14 cellular contexts compared by ENCODE assay signal in the genomic region with DNA sequence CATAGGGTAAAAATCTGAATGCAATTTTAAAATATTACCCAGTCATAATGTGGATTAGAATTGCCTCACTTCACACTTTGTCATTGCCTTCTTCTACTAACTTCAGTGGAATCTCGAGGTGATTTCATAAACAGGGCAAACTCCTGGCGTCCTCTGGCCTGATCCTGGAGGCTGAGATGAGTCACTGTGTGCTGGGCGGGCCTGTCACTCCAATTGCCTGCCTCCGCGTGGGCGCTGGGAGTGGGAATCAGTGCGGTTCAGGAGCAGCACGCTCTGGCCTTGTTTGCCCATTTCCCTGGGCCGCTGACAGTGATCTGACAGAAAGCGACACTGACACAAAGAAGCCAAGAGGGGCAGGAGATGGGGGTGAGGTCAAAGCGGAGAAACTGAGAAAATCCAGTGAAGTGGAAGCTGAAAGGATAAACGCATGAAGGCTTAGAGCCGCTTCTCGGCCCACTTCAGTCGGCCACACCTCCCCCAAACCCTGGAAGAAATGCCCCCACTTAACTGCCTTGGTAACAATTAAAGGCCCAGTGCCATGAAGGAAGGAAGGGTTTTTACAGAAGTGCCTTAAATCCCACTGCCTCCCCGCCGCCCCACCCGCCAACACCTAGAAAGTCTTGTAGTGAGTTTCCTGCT. TPM values are rescaled to one million over a fixed set of nuclear protein-coding genes. Genes with fewer than 3 reads are reported as not detected.
DNase-seq lines count a peak whose midpoint lies in the region; ATAC-seq and TF ChIP-seq lines count a peak whose summit lies in the region.
"Had no signal": no experiment of that assay in that cellular context is flagged by ENCODE, and none has a peak within 500 bp of the region (broad histone marks: within the 10 kb centered on the region; RNA-seq: fewer than 3 reads in every experiment).

No MANE protein-coding gene starts in this region.

- no peak overlapping the region for H2AFZ ChIP-seq in PC-3 (ENCODE audit: low read length)

- DNase-seq in EL (peak; percentile 76), PC-3 (peak; percentile 31), ecto neural progenitor cell (ENCODE audit: low spot score) (peak; percentile 83), omental fat pad (ENCODE audit: low spot score) (no peak), GM03348 (ENCODE audit: low spot score) (no peak), endothelial cell (ENCODE audit: low spot score) (no peak), NCI-H2029 (lab: John Stamatoyannopoulos, UW) (no peak)
- DNase-seq in stimulated activated naive CD4-positive, alpha-beta T cell (lab: John Stamatoyannopoulos, UW) = no peak
- DNase-seq: activated T-cell treated with anti-CD3 and anti-CD28 coated beads, Interleukin-2, amount 50 U/mL, for 1 hour; left colon; NCI-H187 treated with DMSO at 0.1 percent for 48 hours had no signal

- ATAC-seq in PC-3 (no peak), omental fat pad (ENCODE audit: low FRiP score) (peak; percentile 57)
- ATAC-seq: left colon, Panc1 had no signal

- H3K4me3 Mint-ChIP-seq in endothelial cell (ENCODE audit: unreplicated experiment) = no peak overlapping the region

- no peaks in the 10 kb centered on the region for H3K79me2 ChIP-seq in PC-3 (ENCODE audit: low read length)

- BruUV-seq in PC-3 (replicated peaks; lab: Mats Ljungman, UMichigan) = no TSS peak

- peaks cover 36% of the 10 kb centered on the region for H3K27me3 ChIP-seq in PC-3 (ENCODE audit: low read length)

- H3K9ac ChIP-seq in PC-3 (ENCODE audit: low read length) = no peak overlapping the region

- H3K4me2 ChIP-seq in PC-3 (ENCODE audit: low read length) = no peak overlapping the region

- no peaks in the 10 kb centered on the region for H3K36me3 ChIP-seq in PC-3 (ENCODE audit: low read depth, low read length)

- H3F3A ChIP-seq in PC-3 (ENCODE audit: low read length, unreplicated experiment) = no peaks in the 10 kb centered on the region

- H3K9me3 ChIP-seq in PC-3 (ENCODE audit: low read length) = no peaks in the 10 kb centered on the region
- H3K9me3 ChIP-seq: Caco-2 had no signal

- H3K27ac Mint-ChIP-seq in endothelial cell (ENCODE audit: unreplicated experiment) = no peak overlapping the region

- no peaks in the 10 kb centered on the region for H3K9me3 Mint-ChIP-seq in endothelial cell (ENCODE audit: unreplicated experiment)

- no peak overlapping the region for H3K27ac ChIP-seq in PC-3 (ENCODE audit: low read length)
- H3K27ac ChIP-seq: VCaP had no signal

- no peak overlapping the region for H3K4me3 ChIP-seq in PC-3 (ENCODE audit: low read length)

- POLR2A ChIA-PET in PC-3 (lab: Charles Lee; ENCODE audit: unreplicated experiment) = no interaction called here

- no peaks in the 10 kb centered on the region for H3K9me2 ChIP-seq in PC-3 (replicated peaks; ENCODE audit: low read length)

- CTCF ChIA-PET in PC-3 (lab: Charles Lee) = no interaction called here

- no peaks in the 10 kb centered on the region for H3K36me3 Mint-ChIP-seq in endothelial cell (ENCODE audit: low read depth, unreplicated experiment)

- no peaks in the 10 kb centered on the region for H4K20me1 ChIP-seq in PC-3 (ENCODE audit: low read length)

- peaks cover 3% of the 10 kb centered on the region for H3K27me3 Mint-ChIP-seq in endothelial cell (ENCODE audit: unreplicated experiment)

- peaks cover 8% of the 10 kb centered on the region for H3K4me1 Mint-ChIP-seq in endothelial cell (ENCODE audit: unreplicated experiment)

- H3K4me1 ChIP-seq in PC-3 (ENCODE audit: insufficient read depth, low read length) = no peaks in the 10 kb centered on the region

- TF ChIP-seq CTCF in PC-3 (conservative IDR thresholded peaks at IDR 0.05; ENCODE audit: low read depth, low read length) (no peak), omental fat pad (IDR thresholded peaks at IDR 0.05) (no peak), endothelial cell (IDR thresholded peaks at IDR 0.05; ENCODE audit: unreplicated experiment) (no peak)

- intact Hi-C loops in PC-3 (cut with micrococcal nuclease) = no loop called here

RNA-seq across cellular contexts. Expression of gene LGR5, which starts 29.8 kb away (rescaled TPM):
- total RNA-seq in PC-3 (2014; rRNA removed) = 0.04 and 0.46 TPM in 2 replicates
- 1 to 10 TPM in 1 of 4 donors, under 1 TPM in 1, not detected in 2; 0.19 to 2.4 TPM for total RNA-seq in omental fat pad
- total RNA-seq in endothelial cell (ENCODE audit: unreplicated experiment) = 1.1 TPM

Comparison
In these comparisons a context has a peak if more than half of its experiments do, and no peak if none do; other contexts are left out.
1. DNase-seq: peak in EL (single experiment), PC-3 (single experiment) and ecto neural progenitor cell (single experiment); none in omental fat pad (single experiment), GM03348 (single experiment), endothelial cell (single experiment), stimulated activated naive CD4-positive, alpha-beta T cell (0 of 6) and NCI-H2029 (single experiment).